ENCODE assay signal across 23 cellular contexts in genomic region chr3:44722103-44722401, GRCh38.
"Had no signal": no experiment of that assay in that cellular context is flagged by ENCODE, and none has a peak within 500 bp of the region (broad histone marks: within the 10 kb centered on the region; RNA-seq: fewer than 3 reads in every experiment).

No MANE protein-coding gene starts in this region.

- H3K79me2 ChIP-seq: parathyroid adenoma had no signal

- H3K4me3 ChIP-seq: colonic mucosa, heart left ventricle, mucosa of descending colon, neural progenitor cell, psoas muscle, stomach, suprapubic skin, tibial artery, upper lobe of right lung had no signal

- H2AFZ ChIP-seq: neural progenitor cell, parathyroid adenoma had no signal

- ATAC-seq: heart left ventricle, mucosa of descending colon, natural killer cell, psoas muscle, sciatic nerve, upper lobe of right lung had no signal

- H3K4me1 ChIP-seq: colonic mucosa, heart left ventricle, neural progenitor cell, parathyroid adenoma, psoas muscle, stomach, suprapubic skin, tibial artery, upper lobe of right lung, vagina had no signal

- H3K27ac ChIP-seq: colonic mucosa, heart left ventricle, neural progenitor cell, parathyroid adenoma, psoas muscle, stomach, suprapubic skin, tibial artery, upper lobe of right lung, vagina had no signal

- H3K9ac ChIP-seq: neural progenitor cell, parathyroid adenoma had no signal

- H3K4me2 ChIP-seq: neural progenitor cell had no signal

- H3K4me3 Mint-ChIP-seq: natural killer cell, neural progenitor cell had no signal

- DNase-seq: colonic mucosa; dermis blood vessel endothelial cell; effector CD4-positive, alpha-beta T cell; foreskin melanocyte; heart left ventricle; hippocampal formation; kidney glomerular epithelial cell; mucosa of descending colon; natural killer cell; nucleus accumbens; psoas muscle; retina; small intestine; stimulated activated CD4-positive, alpha-beta T cell treated with anti-CD3 and anti-CD28 coated beads, Interleukin-12 subunit alpha, Interleukin-12 subunit beta, amount 100 ng/mL, for 4 hours; stimulated activated naive CD4-positive, alpha-beta T cell; stomach; tibial artery; upper lobe of right lung had no signal

- H3K4me1 Mint-ChIP-seq: natural killer cell, neural progenitor cell had no signal

- H3K27ac Mint-ChIP-seq: natural killer cell, neural progenitor cell had no signal

- H3K27me3 ChIP-seq: colonic mucosa, heart left ventricle, neural progenitor cell, stomach, suprapubic skin, tibial artery, upper lobe of right lung, vagina had no signal
